In genomic region chr1:201463071-201463552, GRCh38 we compare ENCODE assay signal across 11 cellular contexts. TPM values are rescaled to one million over a fixed set of nuclear protein-coding genes. Genes with fewer than 3 reads are reported as not detected.
DNase-seq lines count a peak whose midpoint lies in the region; ATAC-seq and TF ChIP-seq lines count a peak whose summit lies in the region.
"Had no signal": no experiment of that assay in that cellular context is flagged by ENCODE, and none has a peak within 500 bp of the region (broad histone marks: within the 10 kb centered on the region; RNA-seq: fewer than 3 reads in every experiment).

No MANE protein-coding gene starts in this region.

- H3K36me3 Mint-ChIP-seq in endodermal cell (ENCODE audit: low read depth): peaks cover 8% of the 10 kb centered on the region
- no peaks in the 10 kb centered on the region for H3K36me3 Mint-ChIP-seq in CD8-positive, alpha-beta memory T cell
- H3K36me3 Mint-ChIP-seq in activated T-helper 1 cell treated with anti-CD3 and anti-CD28 coated beads, Interleukin-12 subunit alpha, Interleukin-12 subunit beta, Interleukin-2, Interleukin-4 antibody, amounts not matched to agents 30 ng/mL and 10 ng/mL and 1 ng/mL, durations not matched to agents 14 hours and 24 hours and 36 hours (ENCODE audit: low read depth): peaks cover 4% of the 10 kb centered on the region

- CTCF ChIA-PET in CD8-positive, alpha-beta memory T cell (lab: Charles Lee): interaction anchor here (2.7 kb wide), 1 partner anchor 16 kb away, joined by 8 read pairs; no protein-coding TSS in a partner anchor

- H3K4me1 ChIP-seq in MM.1S (ENCODE audit: low read length): no peaks in the 10 kb centered on the region
- H3K4me1 ChIP-seq in endodermal cell (ENCODE audit: control insufficient read depth, insufficient read depth, low read length): no peaks in the 10 kb centered on the region
- peaks cover 4 to 40% of the 10 kb centered on the region in 2 donors for H3K4me1 ChIP-seq in muscle layer of duodenum (ENCODE audit: control insufficient read depth in 1 of 2, insufficient read depth in 2 of 2, low read length in 2 of 2)
- no peaks in the 10 kb centered on the region for H3K4me1 ChIP-seq in CD8-positive, alpha-beta memory T cell (ENCODE audit: insufficient read depth, low read length)

- H3K9me2 ChIP-seq in MM.1S (replicated peaks; ENCODE audit: insufficient read depth, low read length): no peaks in the 10 kb centered on the region

- no peak for ATAC-seq in GM18868 (IDR thresholded peaks at IDR 0.05; ENCODE audit: unreplicated experiment)
- ATAC-seq in GM21390 (IDR thresholded peaks at IDR 0.05; ENCODE audit: unreplicated experiment): no peak

- intact Hi-C loops in activated T-helper 1 cell treated with anti-CD3 and anti-CD28 coated beads, Interleukin-12 subunit alpha, Interleukin-12 subunit beta, Interleukin-2, Interleukin-4 antibody, amounts not matched to agents 30 ng/mL and 10 ng/mL and 1 ng/mL, durations not matched to agents 14 hours and 24 hours and 36 hours (cut with micrococcal nuclease): no loop called here

- H3K9me3 ChIP-seq in MM.1S (replicated peaks; ENCODE audit: insufficient read depth, low read length): no peaks in the 10 kb centered on the region
- no peaks in the 10 kb centered on the region for H3K9me3 ChIP-seq in endodermal cell (ENCODE audit: control insufficient read depth, low read length)
- no peaks in the 10 kb centered on the region for H3K9me3 ChIP-seq in muscle layer of duodenum (ENCODE audit: control insufficient read depth in 1 of 2, low read length in 2 of 2)
- no peaks in the 10 kb centered on the region for H3K9me3 ChIP-seq in CD8-positive, alpha-beta memory T cell (ENCODE audit: low read length)
- H3K9me3 ChIP-seq: Caco-2 had no signal

- POLR2A ChIA-PET in CD8-positive, alpha-beta memory T cell (lab: Charles Lee): no interaction called here

- H3K27me3 ChIP-seq in MM.1S (replicated peaks; ENCODE audit: insufficient read depth, low read length) (peaks cover 3% of the 10 kb centered on the region; the same call in 1 of the 2 replicates), endodermal cell (ENCODE audit: control insufficient read depth, insufficient read depth, low read length, poor library complexity, severe bottlenecking) (no peaks in the 10 kb centered on the region), muscle layer of duodenum (ENCODE audit: low read depth, low read length) (no peaks in the 10 kb centered on the region)
- H3K27me3 ChIP-seq in CD8-positive, alpha-beta memory T cell (ENCODE audit: insufficient read depth, low read length, poor library complexity, severe bottlenecking): no peaks in the 10 kb centered on the region

- no peak overlapping the region for H3K4me3 Mint-ChIP-seq in endodermal cell
- H3K4me3 Mint-ChIP-seq in CD8-positive, alpha-beta memory T cell: no peak overlapping the region
- no peak overlapping the region for H3K4me3 Mint-ChIP-seq in activated T-helper 1 cell treated with anti-CD3 and anti-CD28 coated beads, Interleukin-12 subunit alpha, Interleukin-12 subunit beta, Interleukin-2, Interleukin-4 antibody, amounts not matched to agents 30 ng/mL and 10 ng/mL and 1 ng/mL, durations not matched to agents 14 hours and 24 hours and 36 hours

- H3K4me2 ChIP-seq in MM.1S (ENCODE audit: low read depth, low read length): no peak overlapping the region

- peaks cover 6% of the 10 kb centered on the region for H3K27me3 Mint-ChIP-seq in endodermal cell (ENCODE audit: insufficient read depth)
- H3K27me3 Mint-ChIP-seq in CD8-positive, alpha-beta memory T cell: peaks cover 14 to 26% of the 10 kb centered on the region in 2 donors
- H3K27me3 Mint-ChIP-seq in activated T-helper 1 cell treated with anti-CD3 and anti-CD28 coated beads, Interleukin-12 subunit alpha, Interleukin-12 subunit beta, Interleukin-2, Interleukin-4 antibody, amounts not matched to agents 30 ng/mL and 10 ng/mL and 1 ng/mL, durations not matched to agents 14 hours and 24 hours and 36 hours (ENCODE audit: insufficient read depth): peaks cover 4% of the 10 kb centered on the region

- WGBS in endodermal cell (ENCODE audit: insufficient coverage in 1 of 2, insufficient read length in 1 of 2), 2 experiments: 90% methylated on average over 5 to 7 of the region's 7 CpGs

- in situ Hi-C loops in ACHN (cut with HindIII; ENCODE audit: low pct_ligation_motif_present, low pct_unique_long_range_greater_than_20kb, low sequenced_read_pairs): no loop called here

- no peak overlapping the region for H3K27ac Mint-ChIP-seq in endodermal cell
- no peak overlapping the region for H3K27ac Mint-ChIP-seq in CD8-positive, alpha-beta memory T cell
- H3K27ac Mint-ChIP-seq in activated T-helper 1 cell treated with anti-CD3 and anti-CD28 coated beads, Interleukin-12 subunit alpha, Interleukin-12 subunit beta, Interleukin-2, Interleukin-4 antibody, amounts not matched to agents 30 ng/mL and 10 ng/mL and 1 ng/mL, durations not matched to agents 14 hours and 24 hours and 36 hours: no peak overlapping the region

- TF ChIP-seq CTCF in MM.1S (IDR thresholded peaks at IDR 0.05; ENCODE audit: low read length) (0 out of 2 replicates have a peak, but pooled peaks have one; percentile 6), endodermal cell (conservative IDR thresholded peaks at IDR 0.05) (peak; percentile 68)

- H3K4me3 ChIP-seq in MM.1S (ENCODE audit: low read length): no peak overlapping the region
- no peak overlapping the region for H3K4me3 ChIP-seq in endodermal cell (ENCODE audit: low read length)
- H3K4me3 ChIP-seq in muscle layer of duodenum (ENCODE audit: low read depth in 1 of 2, low read length in 2 of 2): no peak overlapping the region
- H3K4me3 ChIP-seq in CD8-positive, alpha-beta memory T cell (ENCODE audit: low read length): no peak overlapping the region

- no peaks in the 10 kb centered on the region for H3K79me2 ChIP-seq in MM.1S (ENCODE audit: low read length)

- H3K4me1 Mint-ChIP-seq in endodermal cell: peaks cover 6% of the 10 kb centered on the region
- H3K4me1 Mint-ChIP-seq in CD8-positive, alpha-beta memory T cell: no peaks in the 10 kb centered on the region
- peaks cover 8% of the 10 kb centered on the region for H3K4me1 Mint-ChIP-seq in activated T-helper 1 cell treated with anti-CD3 and anti-CD28 coated beads, Interleukin-12 subunit alpha, Interleukin-12 subunit beta, Interleukin-2, Interleukin-4 antibody, amounts not matched to agents 30 ng/mL and 10 ng/mL and 1 ng/mL, durations not matched to agents 14 hours and 24 hours and 36 hours (ENCODE audit: low read depth)

- DNase-seq in ACHN: peak; percentile 73
- no peak for DNase-seq in MM.1S
- peak; percentile 81 for DNase-seq in endodermal cell
- DNase-seq in CD8-positive, alpha-beta memory T cell: no peak
- DNase-seq in activated T-helper 1 cell treated with anti-CD3 and anti-CD28 coated beads, Interleukin-12 subunit alpha, Interleukin-12 subunit beta, Interleukin-2, Interleukin-4 antibody, amounts not matched to agents 30 ng/mL and 10 ng/mL and 1 ng/mL, durations not matched to agents 14 hours and 24 hours and 36 hours (ENCODE audit: low spot score): no peak
- DNase-seq: NCI-H446 treated with DMSO at 0.1 percent for 48 hours had no signal

- H3K36me3 ChIP-seq in MM.1S (replicated peaks; ENCODE audit: insufficient read depth, low read length) (no peaks in the 10 kb centered on the region), endodermal cell (ENCODE audit: control insufficient read depth, insufficient read depth, low read length) (peaks cover 22% of the 10 kb centered on the region), muscle layer of duodenum (ENCODE audit: control insufficient read depth in 1 of 2, insufficient read depth in 2 of 2, low read length in 2 of 2) (peaks cover 9 to 19% of the 10 kb centered on the region in 2 donors)
- H3K36me3 ChIP-seq in CD8-positive, alpha-beta memory T cell (ENCODE audit: insufficient read depth, low read length): no peaks in the 10 kb centered on the region

- H3F3A ChIP-seq in MM.1S (ENCODE audit: insufficient read depth, low read length): no peaks in the 10 kb centered on the region

- no peak overlapping the region for H3K27ac ChIP-seq in MM.1S (ENCODE audit: low read length)
- no peak overlapping the region for H3K27ac ChIP-seq in endodermal cell (ENCODE audit: low read depth, low read length)
- peak overlapping the region; percentile 27 for H3K27ac ChIP-seq in muscle layer of duodenum (ENCODE audit: low read length)
- H3K27ac ChIP-seq in CD8-positive, alpha-beta memory T cell (ENCODE audit: low read depth, low read length): no peak overlapping the region

- no peaks in the 10 kb centered on the region for H3K9me3 Mint-ChIP-seq in endodermal cell
- no peaks in the 10 kb centered on the region for H3K9me3 Mint-ChIP-seq in CD8-positive, alpha-beta memory T cell
- no peaks in the 10 kb centered on the region for H3K9me3 Mint-ChIP-seq in activated T-helper 1 cell treated with anti-CD3 and anti-CD28 coated beads, Interleukin-12 subunit alpha, Interleukin-12 subunit beta, Interleukin-2, Interleukin-4 antibody, amounts not matched to agents 30 ng/mL and 10 ng/mL and 1 ng/mL, durations not matched to agents 14 hours and 24 hours and 36 hours

- H3K9ac ChIP-seq in MM.1S (ENCODE audit: low read length): no peak overlapping the region
- no peak overlapping the region for H3K9ac ChIP-seq in endodermal cell (ENCODE audit: extremely low read depth, low read length, poor library complexity, severe bottlenecking)

- H4K20me1 ChIP-seq in MM.1S (ENCODE audit: insufficient read depth, low read length): no peaks in the 10 kb centered on the region

- no peak overlapping the region for H2AFZ ChIP-seq in MM.1S (ENCODE audit: low read length)

RNA-seq across cellular contexts. Expression of gene PHLDA3, which starts 5.9 kb away (rescaled TPM):
- 10 to 100 TPM in 1 of 2 donors, 1 to 10 TPM in 1; 9.6 to 15.8 TPM for total RNA-seq in endodermal cell
- 26.6 TPM for polyA plus RNA-seq in endodermal cell (2013, experiment 1 of 2)
- polyA plus RNA-seq in endodermal cell (2013, experiment 2 of 2): 25.3 TPM
- 10 to 100 TPM; 18.6 to 22.7 TPM for total RNA-seq in CD8-positive, alpha-beta memory T cell
- polyA plus RNA-seq in CD8-positive, alpha-beta memory T cell: 1.0 TPM
- total RNA-seq in activated T-helper 1 cell treated with anti-CD3 and anti-CD28 coated beads, Interleukin-12 subunit alpha, Interleukin-12 subunit beta, Interleukin-2, Interleukin-4 antibody, amounts not matched to agents 30 ng/mL and 10 ng/mL and 1 ng/mL, durations not matched to agents 14 hours and 24 hours and 36 hours: 16.6 and 17.3 TPM in 2 replicates

RNA-seq across cellular contexts. Expression of gene TNNI1, which starts 41.6 kb away (rescaled TPM):
- under 1 TPM in 1 of 2 donors, not detected in 1; 0.66 TPM for total RNA-seq in endodermal cell
- 12.6 TPM for polyA plus RNA-seq in endodermal cell (2013, experiment 1 of 2)
- 7.7 TPM for polyA plus RNA-seq in endodermal cell (2013, experiment 2 of 2)
- not detected for total RNA-seq in CD8-positive, alpha-beta memory T cell
- not detected for polyA plus RNA-seq in CD8-positive, alpha-beta memory T cell
- not detected in 2 replicates for total RNA-seq in activated T-helper 1 cell treated with anti-CD3 and anti-CD28 coated beads, Interleukin-12 subunit alpha, Interleukin-12 subunit beta, Interleukin-2, Interleukin-4 antibody, amounts not matched to agents 30 ng/mL and 10 ng/mL and 1 ng/mL, durations not matched to agents 14 hours and 24 hours and 36 hours
- total RNA-seq: Caco-2, mononuclear cell had no signal

RNA-seq across cellular contexts. Expression of gene CSRP1, which starts 43.8 kb away (rescaled TPM):
- 10 to 100 TPM; 16.1 to 17.7 TPM for total RNA-seq in endodermal cell
- 16.1 TPM for polyA plus RNA-seq in endodermal cell (2013, experiment 1 of 2)
- 21.3 TPM for polyA plus RNA-seq in endodermal cell (2013, experiment 2 of 2)
- total RNA-seq in CD8-positive, alpha-beta memory T cell: 10 to 100 TPM; 66.9 to 67.6 TPM
- 65.0 TPM for polyA plus RNA-seq in CD8-positive, alpha-beta memory T cell
- 66.0 and 66.2 TPM in 2 replicates for total RNA-seq in activated T-helper 1 cell treated with anti-CD3 and anti-CD28 coated beads, Interleukin-12 subunit alpha, Interleukin-12 subunit beta, Interleukin-2, Interleukin-4 antibody, amounts not matched to agents 30 ng/mL and 10 ng/mL and 1 ng/mL, durations not matched to agents 14 hours and 24 hours and 36 hours

Comparison
In these comparisons a context has a peak if more than half of its experiments do, and no peak if none do; other contexts are left out.
1. DNase-seq: peak in ACHN (single experiment) and endodermal cell (single experiment); none in MM.1S (single experiment), CD8-positive, alpha-beta memory T cell (0 of 5) and activated T-helper 1 cell treated with anti-CD3 and anti-CD28 coated beads, Interleukin-12 subunit alpha, Interleukin-12 subunit beta, Interleukin-2, Interleukin-4 antibody, amounts not matched to agents 30 ng/mL and 10 ng/mL and 1 ng/mL, durations not matched to agents 14 hours and 24 hours and 36 hours (single experiment).